In the genomic region with DNA sequence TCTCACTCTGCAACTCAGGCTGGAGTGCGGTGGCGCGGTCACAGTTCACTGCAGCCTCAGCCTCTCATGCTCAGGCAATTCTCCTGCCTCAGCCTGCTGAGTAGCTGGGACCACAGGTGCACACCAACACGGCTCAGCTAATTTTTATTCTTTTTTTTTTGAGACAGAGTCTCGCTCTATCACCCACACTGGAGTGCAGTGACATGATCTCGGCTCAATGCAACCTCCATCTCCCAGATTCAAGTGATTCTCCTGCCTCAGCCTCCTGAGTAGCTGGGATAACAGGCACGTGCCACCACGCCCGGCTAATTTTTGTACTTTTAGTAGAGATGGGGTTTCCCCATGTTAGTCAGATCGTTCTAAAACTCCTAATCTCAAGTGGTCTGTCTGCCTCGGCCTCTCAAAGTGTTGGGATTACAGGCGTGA, we compare ENCODE assay signal across 8 cellular contexts. TPM values are rescaled to one million over a fixed set of nuclear protein-coding genes. Genes with fewer than 3 reads are reported as not detected.
DNase-seq lines count a peak whose midpoint lies in the region; ATAC-seq and TF ChIP-seq lines count a peak whose summit lies in the region.
"Not testable (repeated sequence)": the region's sequence is repeated elsewhere in the genome, so short reads cannot be mapped to it uniquely, and the experiment has no call there.

No MANE protein-coding gene starts in this region.

- H3K4me1 ChIP-seq in Karpas-422 (ENCODE audit: low read length) (peaks cover 65% of the 10 kb centered on the region), adipocyte (ENCODE audit: control insufficient read depth, insufficient read depth, low read length) (peaks cover 24% of the 10 kb centered on the region), smooth muscle cell (ENCODE audit: low read depth) (peaks cover 14% of the 10 kb centered on the region)

- H3K9ac ChIP-seq in Karpas-422 (ENCODE audit: low read length), result peak overlapping the region; percentile 16; the same call in 1 of the 2 replicates
- H3K9ac ChIP-seq in adipocyte (ENCODE audit: low read length), result not testable (repeated sequence)
- peak overlapping the region; percentile 3 for H3K9ac ChIP-seq in smooth muscle cell (ENCODE audit: low read depth)

- H3K27ac ChIP-seq in Karpas-422 (ENCODE audit: low read length) (peak overlapping the region; percentile 91), smooth muscle cell (ENCODE audit: low read depth) (peak overlapping the region; percentile 77)

- H3K36me3 ChIP-seq in Karpas-422 (ENCODE audit: insufficient read depth, low read length), result peaks cover 65% of the 10 kb centered on the region
- H3K36me3 ChIP-seq in adipocyte (ENCODE audit: control insufficient read depth, insufficient read depth, low read length, severe bottlenecking); smooth muscle cell (ENCODE audit: low read depth): not testable (repeated sequence)

- H3K4me2 ChIP-seq in Karpas-422 (ENCODE audit: low read depth, low read length, poor library complexity, severe bottlenecking) (peak overlapping the region; percentile 20), smooth muscle cell (peak overlapping the region; percentile 67)

- H3F3A ChIP-seq in smooth muscle cell (ENCODE audit: low read depth), result not testable (repeated sequence)

- not testable (repeated sequence) for TF ChIP-seq CTCF in smooth muscle cell (IDR thresholded peaks at IDR 0.05; ENCODE audit: borderline replicate concordance, insufficient read depth, poor library complexity, severe bottlenecking)

- not testable (repeated sequence) for H4K20me1 ChIP-seq in Karpas-422 (ENCODE audit: insufficient read depth, low read depth, low read length); smooth muscle cell (ENCODE audit: low read depth)

- H2AFZ ChIP-seq in Karpas-422 (ENCODE audit: low read length), result not testable (repeated sequence)
- peak overlapping the region; percentile 68 for H2AFZ ChIP-seq in smooth muscle cell (ENCODE audit: low read depth)

- not testable (repeated sequence) for H3K9me2 ChIP-seq in Karpas-422 (replicated peaks; ENCODE audit: insufficient read depth, low read length)

- not testable (repeated sequence) for H3K4me3 ChIP-seq in Karpas-422 (ENCODE audit: low read length); smooth muscle cell
- peak overlapping the region; percentile 76 for H3K4me3 ChIP-seq in adipocyte (ENCODE audit: low read length)

- peak; percentile 21 for DNase-seq in DMS79 (lab: John Stamatoyannopoulos, UW)
- DNase-seq in Karpas-422, result peak; percentile 73
- DNase-seq in adipocyte (ENCODE audit: low read depth); smooth muscle cell (lab: John Stamatoyannopoulos, UW; ENCODE audit: unreplicated experiment): not testable (repeated sequence)

- not testable (repeated sequence) for H3K27me3 ChIP-seq in Karpas-422 (ENCODE audit: low read length); adipocyte (replicated peaks; ENCODE audit: control insufficient read depth, insufficient read depth, low read length); smooth muscle cell (ENCODE audit: low read depth)

- peaks cover 73% of the 10 kb centered on the region for H3K79me2 ChIP-seq in Karpas-422 (ENCODE audit: low read length)
- not testable (repeated sequence) for H3K79me2 ChIP-seq in smooth muscle cell (ENCODE audit: low read depth)

- ATAC-seq in GM18870 (IDR thresholded peaks at IDR 0.05; ENCODE audit: unreplicated experiment), result peak; percentile 67
- peak; percentile 72 for ATAC-seq in GM21367 (IDR thresholded peaks at IDR 0.05; ENCODE audit: unreplicated experiment)
- peak; percentile 86 for ATAC-seq in HG02759 (IDR thresholded peaks at IDR 0.05; ENCODE audit: unreplicated experiment)
- peak; percentile 81 for ATAC-seq in HG03135 (IDR thresholded peaks at IDR 0.05; ENCODE audit: unreplicated experiment)

- WGBS in smooth muscle cell (ENCODE audit: low lambda C conversion rate), result 84% methylated on average over 12 of the region's 12 CpGs

- H3K9me3 ChIP-seq in Karpas-422 (ENCODE audit: low read length); adipocyte (ENCODE audit: control insufficient read depth, low read length); smooth muscle cell (replicated peaks; ENCODE audit: low read depth): not testable (repeated sequence)

RNA-seq across cellular contexts. Expression of a gene that starts 19.0 kb away (rescaled TPM):
- 64.2 and 142 TPM in 2 replicates for total RNA-seq in Karpas-422 (2014; rRNA removed; shearing (Covaris generic); ENCODE audit: low replicate concordance)
- total RNA-seq in smooth muscle cell, result 6.1 and 6.9 TPM in 2 replicates
- 9.9 and 11.6 TPM in 2 replicates for polyA plus RNA-seq in smooth muscle cell

RNA-seq across cellular contexts. Expression of a gene that starts 55.0 kb away (rescaled TPM):
- 40.4 and 56.2 TPM in 2 replicates for total RNA-seq in Karpas-422 (2014; rRNA removed; shearing (Covaris generic); ENCODE audit: low replicate concordance)
- total RNA-seq in smooth muscle cell, result 69.1 and 96.2 TPM in 2 replicates
- 9.2 and 10.8 TPM in 2 replicates for polyA plus RNA-seq in smooth muscle cell
